Comparison of ENCODE assay signal across 1 cellular context in the genomic region with DNA sequence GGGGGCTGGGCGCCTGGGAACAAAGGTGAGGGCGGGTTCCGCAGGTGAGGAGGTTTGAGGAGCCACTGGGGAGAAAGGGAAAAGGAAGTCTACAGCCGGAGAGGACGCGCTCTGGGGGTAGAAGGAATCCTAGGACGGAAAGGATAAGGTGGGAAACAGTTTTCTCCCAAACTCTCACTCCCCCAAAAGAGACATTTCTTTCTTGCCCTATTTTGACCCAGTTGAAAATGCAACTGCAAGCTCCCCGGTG.
TF ChIP-seq lines count a peak whose summit lies in the region.

No MANE protein-coding gene starts in this region.

TF ChIP-seq in HCT116, 20 proteins besides CTCF, POLR2A, EP300 and RAD21 (continued from another document):
- TF ChIP-seq, protein P1, sequence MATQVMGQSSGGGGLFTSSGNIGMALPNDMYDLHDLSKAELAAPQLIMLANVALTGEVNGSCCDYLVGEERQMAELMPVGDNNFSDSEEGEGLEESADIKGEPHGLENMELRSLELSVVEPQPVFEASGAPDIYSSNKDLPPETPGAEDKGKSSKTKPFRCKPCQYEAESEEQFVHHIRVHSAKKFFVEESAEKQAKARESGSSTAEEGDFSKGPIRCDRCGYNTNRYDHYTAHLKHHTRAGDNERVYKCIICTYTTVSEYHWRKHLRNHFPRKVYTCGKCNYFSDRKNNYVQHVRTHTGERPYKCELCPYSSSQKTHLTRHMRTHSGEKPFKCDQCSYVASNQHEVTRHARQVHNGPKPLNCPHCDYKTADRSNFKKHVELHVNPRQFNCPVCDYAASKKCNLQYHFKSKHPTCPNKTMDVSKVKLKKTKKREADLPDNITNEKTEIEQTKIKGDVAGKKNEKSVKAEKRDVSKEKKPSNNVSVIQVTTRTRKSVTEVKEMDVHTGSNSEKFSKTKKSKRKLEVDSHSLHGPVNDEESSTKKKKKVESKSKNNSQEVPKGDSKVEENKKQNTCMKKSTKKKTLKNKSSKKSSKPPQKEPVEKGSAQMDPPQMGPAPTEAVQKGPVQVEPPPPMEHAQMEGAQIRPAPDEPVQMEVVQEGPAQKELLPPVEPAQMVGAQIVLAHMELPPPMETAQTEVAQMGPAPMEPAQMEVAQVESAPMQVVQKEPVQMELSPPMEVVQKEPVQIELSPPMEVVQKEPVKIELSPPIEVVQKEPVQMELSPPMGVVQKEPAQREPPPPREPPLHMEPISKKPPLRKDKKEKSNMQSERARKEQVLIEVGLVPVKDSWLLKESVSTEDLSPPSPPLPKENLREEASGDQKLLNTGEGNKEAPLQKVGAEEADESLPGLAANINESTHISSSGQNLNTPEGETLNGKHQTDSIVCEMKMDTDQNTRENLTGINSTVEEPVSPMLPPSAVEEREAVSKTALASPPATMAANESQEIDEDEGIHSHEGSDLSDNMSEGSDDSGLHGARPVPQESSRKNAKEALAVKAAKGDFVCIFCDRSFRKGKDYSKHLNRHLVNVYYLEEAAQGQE (IDR thresholded peaks at IDR 0.05; ENCODE audit: low read depth), result no peak
- TF ChIP-seq SIN3A (IDR thresholded peaks at IDR 0.05; ENCODE audit: low read depth) (no peak), EZH2phosphoT487 (IDR thresholded peaks at IDR 0.05; ENCODE audit: borderline replicate concordance) (no peak), ZFX (IDR thresholded peaks at IDR 0.05) (no peak), ZNF274 (IDR thresholded peaks at IDR 0.05; ENCODE audit: low read depth, low read length) (no peak)
